In the genomic region with DNA sequence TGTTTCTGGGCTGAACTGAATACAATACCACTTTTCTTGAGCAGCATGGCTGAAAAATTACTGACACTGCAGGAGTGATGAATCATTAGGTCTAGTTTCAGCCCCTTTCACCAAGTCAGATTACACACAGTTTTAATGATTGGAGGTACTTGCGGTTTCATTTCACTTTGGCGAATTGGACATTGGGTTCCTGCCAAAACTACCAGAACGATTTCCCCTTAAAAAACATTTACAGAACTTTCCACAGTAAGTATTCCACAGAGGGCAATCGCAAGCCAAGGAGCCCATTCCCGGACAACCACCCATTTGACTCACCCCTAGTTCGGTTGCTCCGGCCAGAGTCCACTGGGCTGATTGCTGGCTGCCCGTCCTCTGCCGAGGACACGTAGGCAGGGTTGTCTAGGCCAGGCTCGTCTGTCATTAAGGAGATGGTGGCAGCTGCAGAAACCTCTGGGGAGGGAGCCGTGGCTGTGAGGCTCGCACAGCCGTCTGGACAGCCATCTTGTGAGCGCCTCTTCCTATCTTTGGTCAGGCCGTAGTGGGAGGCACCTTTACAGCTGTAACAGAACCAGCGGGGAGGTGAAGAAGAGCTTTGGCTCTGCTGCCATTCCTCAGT, we compare ENCODE assay signal across 12 cellular contexts.
A peak's percentile ranks its signal among the peaks of the same experiment; 100 is the strongest.
DNase-seq lines count a peak whose midpoint lies in the region; TF ChIP-seq lines count a peak whose summit lies in the region.
"Had no signal": no experiment of that assay in that cellular context is flagged by ENCODE, and none has a peak within 500 bp of the region (broad histone marks: within the 10 kb centered on the region; RNA-seq: fewer than 3 reads in every experiment).

No MANE protein-coding gene starts in this region.

- peak; percentile 25 for DNase-seq in AG10803 (ENCODE audit: low read depth)
- peak; percentile 47 for DNase-seq in NCI-H2227 treated with DMSO at 0.1 percent for 48 hours (lab: John Stamatoyannopoulos, UW)
- peak; percentile 99 for DNase-seq in fibroblast of mammary gland (ENCODE audit: low read depth)
- DNase-seq in non-pigmented ciliary epithelial cell (ENCODE audit: low read depth): peak; percentile 67
- DNase-seq in activated effector memory CD4-positive, alpha-beta T cell treated with Interleukin-2 at 50 U/mL for 16 hours: no peak
- DNase-seq in NCI-H1048 (lab: John Stamatoyannopoulos, UW): no peak
- no peak for DNase-seq in hepatic stellate cell (ENCODE audit: low spot score)
- no peak for DNase-seq in activated naive CD4-positive, alpha-beta T cell treated with anti-CD3 and anti-CD28 coated beads, Interleukin-2, amount 50 U/mL, for 16 hours
- DNase-seq: activated CD8-positive, alpha-beta memory T cell treated with anti-CD3 and anti-CD28 coated beads, Interleukin-2, amount 50 U/mL, for 4 hours; NCI-H1930 had no signal

- H3K4me3 ChIP-seq in AG10803 (ENCODE audit: low read length) (no peak overlapping the region), fibroblast of mammary gland (ENCODE audit: control insufficient read depth, low read depth, low read length) (peak overlapping the region; percentile 7)
- H3K4me3 ChIP-seq: BLaER1, vagina had no signal

- TF ChIP-seq CTCF in AG10803 (conservative IDR thresholded peaks at IDR 0.05; ENCODE audit: low read length) (no peak), fibroblast of mammary gland (conservative IDR thresholded peaks at IDR 0.05; ENCODE audit: control insufficient read depth, insufficient read depth, low read depth, low read length) (no peak)

Comparison
In these comparisons a context has a peak if more than half of its experiments do, and no peak if none do; other contexts are left out.
1. DNase-seq: peak in AG10803 (single experiment), NCI-H2227 treated with DMSO at 0.1 percent for 48 hours (single experiment), fibroblast of mammary gland (single experiment) and non-pigmented ciliary epithelial cell (single experiment); none in activated effector memory CD4-positive, alpha-beta T cell treated with Interleukin-2 at 50 U/mL for 16 hours (single experiment), NCI-H1048 (single experiment), hepatic stellate cell (single experiment) and activated naive CD4-positive, alpha-beta T cell treated with anti-CD3 and anti-CD28 coated beads, Interleukin-2, amount 50 U/mL, for 16 hours (single experiment).